Comparison of ENCODE assay signal across 1 cellular context in genomic region chr21:33491373-33492102, GRCh38.
A peak's percentile ranks its signal among the peaks of the same experiment; 100 is the strongest.
TF ChIP-seq lines count a peak whose summit lies in the region.

Gene DNAJC28, minus strand, starts transcription at chr21:33491716. Its CDS starts 2,323 bp downstream, at chr21:33489393.

TF ChIP-seq in K562, 482 proteins besides CTCF, POLR2A, EP300 and RAD21 (continued from another document and continues in another):
- TF ChIP-seq SNIP1 (IDR thresholded peaks at IDR 0.05; ENCODE audit: low read depth) (no peak), E2F4 (CRISPR knock-in tag; IDR thresholded peaks at IDR 0.05; ENCODE audit: low read depth) (peak; percentile 79; the same call in 1 of the 2 replicates), RBFOX2 (IDR thresholded peaks at IDR 0.05; ENCODE audit: low read depth, low read length) (peak; percentile 92), RBBP5 (IDR thresholded peaks at IDR 0.05; ENCODE audit: borderline replicate concordance, insufficient read depth, low read length, poor library complexity, severe bottlenecking) (no peak), ZBTB12 (CRISPR knock-in tag; IDR thresholded peaks at IDR 0.05) (no peak), ARNT (IDR thresholded peaks at IDR 0.05) (peak; percentile 41 to 63; a peak in 2 of 4 replicates), NR2C2 (CRISPR knock-in tag; IDR thresholded peaks at IDR 0.05) (peak; percentile 40; the same call in 1 of the 2 replicates), NR2C2 (tag; IDR thresholded peaks at IDR 0.05) (peak; percentile 81), FOXA3 (CRISPR knock-in tag; conservative IDR thresholded peaks at IDR 0.05 in 1 of 2, IDR thresholded peaks at IDR 0.05 in 1 of 2) (0 out of 4 replicates have a peak, but pooled peaks have one; percentile 6 to 68), SMARCE1 (IDR thresholded peaks at IDR 0.05) (0 out of 2 replicates have a peak, but pooled peaks have one; percentile 59), ADNP (tag; IDR thresholded peaks at IDR 0.05) (no peak), MCM3 (IDR thresholded peaks at IDR 0.05) (no peak), EGR1 (conservative IDR thresholded peaks at IDR 0.05) (peak; percentile 96), LARP7 (IDR thresholded peaks at IDR 0.05) (peak; percentile 32; the same call in 1 of the 2 replicates), CHCHD3 (CRISPR knock-in tag; IDR thresholded peaks at IDR 0.05) (no peak), NR4A1 (CRISPR knock-in tag; IDR thresholded peaks at IDR 0.05) (no peak), NR4A1 (tag; IDR thresholded peaks at IDR 0.05) (peak; percentile 32; the same call in 1 of the 2 replicates), RFX1 (IDR thresholded peaks at IDR 0.05) (no peak), POLR2G (IDR thresholded peaks at IDR 0.05; ENCODE audit: low read depth, low read length) (peak; percentile 90), ZNF644 (tag; IDR thresholded peaks at IDR 0.05; ENCODE audit: low read depth) (no peak; the same call in 1 of the 2 replicates), BHLHE40 (IDR thresholded peaks at IDR 0.05; ENCODE audit: low read length) (peak; percentile 88), RUNX1 (IDR thresholded peaks at IDR 0.05; ENCODE audit: low read depth) (no peak), ZNF583 (CRISPR knock-in tag; IDR thresholded peaks at IDR 0.05) (peak; percentile 41; the same call in 1 of the 2 replicates), HNRNPL (IDR thresholded peaks at IDR 0.05; ENCODE audit: low read depth, low read length) (no peak), CBX2 (IDR thresholded peaks at IDR 0.05; ENCODE audit: insufficient read depth, low read length, poor library complexity, severe bottlenecking) (no peak), ZNF23 (CRISPR knock-in tag; IDR thresholded peaks at IDR 0.05) (no peak), HES1 (IDR thresholded peaks at IDR 0.05; ENCODE audit: low read depth) (0 out of 2 replicates have a peak, but pooled peaks have one; percentile 44), FOSL1 (tag; conservative IDR thresholded peaks at IDR 0.05) (peak; percentile 48; the same call in 1 of the 2 replicates), ERF (CRISPR knock-in tag; IDR thresholded peaks at IDR 0.05) (no peak), HCFC1 (IDR thresholded peaks at IDR 0.05; ENCODE audit: low read depth, low read length) (peak; percentile 95), CREB3L1 (IDR thresholded peaks at IDR 0.05; ENCODE audit: borderline replicate concordance, low read depth) (peak; percentile 92), HOXB6 (CRISPR knock-in tag; IDR thresholded peaks at IDR 0.05; ENCODE audit: borderline replicate concordance) (no peak; the same call in 1 of the 2 replicates), BACH1 (tag; IDR thresholded peaks at IDR 0.05) (no peak), TBL1XR1 (IDR thresholded peaks at IDR 0.05; ENCODE audit: low read length in 2 of 2) (no peak; a peak in 1 of 4 replicates), SNRNP70 (optimal IDR thresholded peaks at IDR 0.05; ENCODE audit: low read depth, low read length) (no peak), RNF219 (CRISPR knock-in tag; IDR thresholded peaks at IDR 0.05) (no peak), MYNN (IDR thresholded peaks at IDR 0.05) (no peak), MYNN (CRISPR knock-in tag; IDR thresholded peaks at IDR 0.05) (no peak), ZNF407 (IDR thresholded peaks at IDR 0.05; ENCODE audit: low read depth) (no peak), KDM5B (IDR thresholded peaks at IDR 0.05; ENCODE audit: insufficient replicate concordance, low read depth, low read length) (peak; percentile 57), ZNF253 (CRISPR knock-in tag; conservative IDR thresholded peaks at IDR 0.05) (no peak), BRD9 (IDR thresholded peaks at IDR 0.05; ENCODE audit: low read depth, partially characterized antibody) (peak; percentile 25), ZNF589 (CRISPR knock-in tag; IDR thresholded peaks at IDR 0.05; ENCODE audit: low read depth) (no peak), AFF4 (CRISPR knock-in tag; IDR thresholded peaks at IDR 0.05) (0 out of 2 replicates have a peak, but pooled peaks have one; percentile 28), LEF1 (IDR thresholded peaks at IDR 0.05) (no peak), GTF2E2 (tag; IDR thresholded peaks at IDR 0.05) (no peak), HEY1 (CRISPR knock-in tag; IDR thresholded peaks at IDR 0.05; ENCODE audit: borderline replicate concordance) (no peak), GATA2 (CRISPR knock-in tag; IDR thresholded peaks at IDR 0.05) (no peak), MEIS2 (IDR thresholded peaks at IDR 0.05; ENCODE audit: partially characterized antibody) (peak; percentile 87), TCF15 (CRISPR knock-in tag; IDR thresholded peaks at IDR 0.05) (peak; percentile 48; the same call in 1 of the 2 replicates)
